In genomic region chr13:73235385-73235784, GRCh38 we compare ENCODE assay signal across 22 cellular contexts.
A peak's percentile ranks its signal among the peaks of the same experiment; 100 is the strongest.
DNase-seq lines count a peak whose midpoint lies in the region; FAIRE-seq and TF ChIP-seq lines count a peak whose summit lies in the region.
"Had no signal": no experiment of that assay in that cellular context is flagged by ENCODE, and none has a peak within 500 bp of the region (broad histone marks: within the 10 kb centered on the region; RNA-seq: fewer than 3 reads in every experiment).

No MANE protein-coding gene starts in this region.

- H3K27me3 ChIP-seq in astrocyte (ENCODE audit: insufficient read depth, low read length): no peaks in the 10 kb centered on the region
- no peaks in the 10 kb centered on the region for H3K27me3 ChIP-seq in PC-9 (ENCODE audit: insufficient read depth, low read depth)
- H3K27me3 ChIP-seq: Peyer's patch had no signal

- H3K4me1 ChIP-seq in astrocyte (ENCODE audit: insufficient read depth, low read length): peaks cover 7% of the 10 kb centered on the region
- no peaks in the 10 kb centered on the region for H3K4me1 ChIP-seq in PC-9 (replicated peaks; ENCODE audit: insufficient read depth)
- H3K4me1 ChIP-seq: A549, Peyer's patch had no signal

- no peaks in the 10 kb centered on the region for H3K9me2 ChIP-seq in PC-9 (ENCODE audit: insufficient read depth)

- H4K20me1 ChIP-seq in astrocyte (ENCODE audit: insufficient read depth, low read length): no peaks in the 10 kb centered on the region
- no peaks in the 10 kb centered on the region for H4K20me1 ChIP-seq in PC-9 (ENCODE audit: insufficient read depth)

- no peaks in the 10 kb centered on the region for H3K4me1 Mint-ChIP-seq in astrocyte (ENCODE audit: low read depth, unreplicated experiment)
- H3K4me1 Mint-ChIP-seq in mesothelial cell of epicardium: peaks cover 2% of the 10 kb centered on the region

- H3K4me3 Mint-ChIP-seq in astrocyte (ENCODE audit: unreplicated experiment): no peak overlapping the region
- H3K4me3 Mint-ChIP-seq in mesothelial cell of epicardium: no peak overlapping the region
- H3K4me3 Mint-ChIP-seq: CD4-positive, CD25-positive, alpha-beta regulatory T cell; HFFc6 had no signal

- DNase-seq in AG10803 (ENCODE audit: low read depth) (peak; percentile 76), LHCN-M2 (ENCODE audit: low read depth) (peak; percentile 21), astrocyte (ENCODE audit: low read depth) (peak; percentile 65), myocyte (ENCODE audit: low read depth) (peak; percentile 63), mesothelial cell of epicardium (ENCODE audit: low spot score in 2 of 2, unreplicated experiment in 2 of 2) (no peak), PC-9 (no peak), ecto neural progenitor cell (ENCODE audit: low spot score) (no peak), DMS153 (lab: John Stamatoyannopoulos, UW) (no peak)
- DNase-seq: AML-193; Calu3; CD4-positive, CD25-positive, alpha-beta regulatory T cell; DMS79; HFFc6; NCI-H1105; NCI-H1694 treated with DMSO at 0.1 percent for 48 hours; NCI-H446 treated with DMSO at 0.1 percent for 48 hours; NCI-H748 treated with DMSO at 0.1 percent for 48 hours; Peyer's patch; SHP77 treated with DMSO at 0.1 percent for 48 hours had no signal

- no peak overlapping the region for H3K4me3 ChIP-seq in AG10803 (ENCODE audit: low read length)
- no peak overlapping the region for H3K4me3 ChIP-seq in astrocyte (ENCODE audit: insufficient read depth, low read depth, low read length)
- H3K4me3 ChIP-seq in PC-9: no peak overlapping the region
- H3K4me3 ChIP-seq: A549, Peyer's patch had no signal

- POLR2A ChIA-PET in PC-9 (lab: Charles Lee; ENCODE audit: unreplicated experiment): no interaction called here

- CTCF ChIA-PET in PC-9 (lab: Charles Lee): no interaction called here

- H3K36me3 ChIP-seq in astrocyte (ENCODE audit: insufficient read depth, low read length): no peaks in the 10 kb centered on the region
- H3K36me3 ChIP-seq in PC-9 (ENCODE audit: low read depth): no peaks in the 10 kb centered on the region
- H3K36me3 ChIP-seq: Peyer's patch had no signal

- H3K27me3 Mint-ChIP-seq in astrocyte (ENCODE audit: low read depth, unreplicated experiment) (no peaks in the 10 kb centered on the region), mesothelial cell of epicardium (ENCODE audit: low read depth) (no peaks in the 10 kb centered on the region)

- H3K9me3 Mint-ChIP-seq in astrocyte (ENCODE audit: unreplicated experiment) (no peaks in the 10 kb centered on the region), mesothelial cell of epicardium (peaks cover 4% of the 10 kb centered on the region)
- H3K9me3 Mint-ChIP-seq: HFFc6 had no signal

- intact Hi-C loops in PC-9 (cut with micrococcal nuclease; ENCODE audit: unreplicated experiment): no loop called here

- H3K27ac ChIP-seq in astrocyte (ENCODE audit: low read depth, low read length) (no peak overlapping the region), PC-9 (no peak overlapping the region)
- H3K27ac ChIP-seq: A549, Peyer's patch had no signal

- H3K9ac ChIP-seq in astrocyte (ENCODE audit: low read length): no peak overlapping the region

- BruUV-seq in PC-9 (replicated peaks; lab: Mats Ljungman, UMichigan): no TSS peak

- H3K36me3 Mint-ChIP-seq in astrocyte (ENCODE audit: low read depth, unreplicated experiment) (no peaks in the 10 kb centered on the region), mesothelial cell of epicardium (no peaks in the 10 kb centered on the region)
- H3K36me3 Mint-ChIP-seq: CD4-positive, CD25-positive, alpha-beta regulatory T cell had no signal

- no peaks in the 10 kb centered on the region for H3K9me3 ChIP-seq in astrocyte (ENCODE audit: insufficient read depth, low read depth, low read length)
- H3K9me3 ChIP-seq in PC-9 (ENCODE audit: insufficient read depth, low read depth): no peaks in the 10 kb centered on the region
- H3K9me3 ChIP-seq: A549, Peyer's patch had no signal

- peak overlapping the region; percentile 55 for H2AFZ ChIP-seq in astrocyte (ENCODE audit: low read depth, low read length)
- no peak overlapping the region for H2AFZ ChIP-seq in PC-9

- TF ChIP-seq CTCF in AG10803 (conservative IDR thresholded peaks at IDR 0.05; ENCODE audit: low read length) (no peak), astrocyte (IDR thresholded peaks at IDR 0.05; ENCODE audit: insufficient read depth, low read depth, low read length) (no peak), mesothelial cell of epicardium (IDR thresholded peaks at IDR 0.05; ENCODE audit: unreplicated experiment) (no peak), PC-9 (conservative IDR thresholded peaks at IDR 0.05) (no peak)

- no peaks in the 10 kb centered on the region for H3F3A ChIP-seq in PC-9 (ENCODE audit: insufficient read depth, low read depth)

- H3K79me2 ChIP-seq in astrocyte (ENCODE audit: insufficient read depth, low read length) (no peaks in the 10 kb centered on the region), PC-9 (ENCODE audit: low read depth) (no peaks in the 10 kb centered on the region)

- H3K27ac Mint-ChIP-seq in astrocyte (ENCODE audit: unreplicated experiment) (no peak overlapping the region), mesothelial cell of epicardium (no peak overlapping the region)
- H3K27ac Mint-ChIP-seq: CD4-positive, CD25-positive, alpha-beta regulatory T cell; HFFc6 had no signal

- H3K4me2 ChIP-seq in astrocyte (ENCODE audit: low read length): peak overlapping the region; percentile 56
- no peak overlapping the region for H3K4me2 ChIP-seq in PC-9
- H3K4me2 ChIP-seq: A549 had no signal

- FAIRE-seq in astrocyte (lab: Jason Lieb, UNC): no peak
- FAIRE-seq: A549, G401.6, H1 had no signal

Comparison
In these comparisons a context has a peak if more than half of its experiments do, and no peak if none do; other contexts are left out.
1. DNase-seq: peak in AG10803 (single experiment), LHCN-M2 (single experiment), astrocyte (single experiment) and myocyte (single experiment); none in mesothelial cell of epicardium (0 of 2), PC-9 (0 of 2), ecto neural progenitor cell (single experiment) and DMS153 (single experiment).